Comparison of ENCODE assay signal across 10 cellular contexts in the genomic region with DNA sequence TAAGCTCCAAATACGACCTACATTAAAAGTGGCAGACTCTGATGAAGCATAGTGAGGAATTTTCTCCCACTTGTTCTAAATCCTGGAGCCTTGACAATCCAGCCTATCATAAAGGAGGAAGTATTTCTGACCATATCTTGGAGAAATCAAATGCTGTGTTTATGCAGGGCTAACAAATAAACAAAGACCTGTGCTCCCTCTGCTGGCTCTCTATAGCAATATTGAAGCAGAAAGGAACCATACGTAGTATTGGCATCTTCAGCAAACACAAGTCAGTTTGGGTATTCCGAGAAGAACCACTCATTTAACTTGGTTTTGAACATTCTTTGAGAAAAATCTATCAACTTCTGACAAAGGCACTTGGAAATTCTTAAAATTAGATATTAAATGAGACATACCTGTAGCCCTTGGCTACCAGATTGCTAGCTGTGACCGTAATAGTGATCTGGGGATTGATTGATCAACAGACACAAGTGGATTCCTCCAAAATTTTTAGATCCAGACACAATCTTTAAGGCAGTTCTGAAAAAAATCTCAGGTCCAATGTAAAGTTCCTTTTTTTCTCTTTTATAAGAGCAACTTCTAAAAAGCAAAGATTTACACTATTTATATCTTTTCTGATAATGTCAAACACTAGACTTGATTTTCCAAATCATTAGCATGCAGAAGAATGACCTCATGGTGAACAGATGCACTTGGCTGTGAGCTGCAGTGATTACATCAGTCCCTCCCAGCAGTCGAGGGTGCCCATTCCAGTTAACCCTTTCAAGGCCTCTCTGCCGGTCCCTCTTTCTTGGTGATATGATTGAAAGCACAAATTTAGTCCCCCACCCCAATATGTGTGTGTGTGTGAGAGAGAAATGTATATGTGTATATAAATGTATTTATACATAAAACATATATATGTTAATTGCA. TPM values are rescaled to one million over a fixed set of nuclear protein-coding genes. Genes with fewer than 3 reads are reported as not detected.
DNase-seq lines count a peak whose midpoint lies in the region; ATAC-seq, FAIRE-seq and TF ChIP-seq lines count a peak whose summit lies in the region.
"Had no signal": no experiment of that assay in that cellular context is flagged by ENCODE, and none has a peak within 500 bp of the region (broad histone marks: within the 10 kb centered on the region; RNA-seq: fewer than 3 reads in every experiment).

No MANE protein-coding gene starts in this region.

- H3K36me3 ChIP-seq in Karpas-422 (ENCODE audit: insufficient read depth, low read length) (no peaks in the 10 kb centered on the region), RWPE2 (ENCODE audit: low read depth) (no peaks in the 10 kb centered on the region), stomach (peaks cover 0 to 53% (median 39%) of the 10 kb centered on the region in 4 donors)

- H3K79me2 ChIP-seq in Karpas-422 (ENCODE audit: low read length): no peaks in the 10 kb centered on the region

- no peak overlapping the region for H2AFZ ChIP-seq in Karpas-422 (ENCODE audit: low read length)

- H3K36me3 Mint-ChIP-seq in glutamatergic neuron (ENCODE audit: unreplicated experiment): no peaks in the 10 kb centered on the region

- H3K4me3 Mint-ChIP-seq in glutamatergic neuron (ENCODE audit: unreplicated experiment): peak overlapping the region; percentile 70
- H3K4me3 Mint-ChIP-seq: central memory CD8-positive, alpha-beta T cell; natural killer cell had no signal

- H3K9ac ChIP-seq in Karpas-422 (ENCODE audit: low read length): no peak overlapping the region

- H3K4me2 ChIP-seq in Karpas-422 (ENCODE audit: low read depth, low read length, poor library complexity, severe bottlenecking): no peak overlapping the region

- no peak overlapping the region for H3K27ac ChIP-seq in Karpas-422 (ENCODE audit: low read length)
- H3K27ac ChIP-seq in RWPE2 (ENCODE audit: poor library complexity, severe bottlenecking): no peak overlapping the region
- no peak overlapping the region for H3K27ac ChIP-seq in stomach

- DNase-seq in CD1c-positive myeloid dendritic cell (ENCODE audit: extremely low spot score) (peak; percentile 22), Karpas-422 (peak; percentile 43), RWPE2 (ENCODE audit: low spot score) (no peak), glutamatergic neuron (peak; percentile 64), SKM-1 (lab: John Stamatoyannopoulos, UW; ENCODE audit: unreplicated experiment) (no peak), H54 (ENCODE audit: insufficient read length, low spot score) (no peak), stomach (no peak)
- DNase-seq: natural killer cell had no signal

- TF ChIP-seq CTCF in RWPE2 (IDR thresholded peaks at IDR 0.05; ENCODE audit: poor library complexity, severe bottlenecking): peak; percentile 42
- TF ChIP-seq CTCF in glutamatergic neuron (IDR thresholded peaks at IDR 0.05; ENCODE audit: partially characterized antibody, unreplicated experiment): peak; percentile 53
- no peak for TF ChIP-seq CTCF in stomach (IDR thresholded peaks at IDR 0.05)

- no peak for TF ChIP-seq EP300 in stomach (IDR thresholded peaks at IDR 0.05)

- H3K27me3 ChIP-seq in Karpas-422 (ENCODE audit: low read length): no peaks in the 10 kb centered on the region
- no peaks in the 10 kb centered on the region for H3K27me3 ChIP-seq in RWPE2 (ENCODE audit: insufficient read depth, poor library complexity, severe bottlenecking)
- H3K27me3 ChIP-seq in stomach: no peaks in the 10 kb centered on the region

- peaks cover 10% of the 10 kb centered on the region for H3K27me3 Mint-ChIP-seq in glutamatergic neuron (ENCODE audit: unreplicated experiment)
- H3K27me3 Mint-ChIP-seq: central memory CD8-positive, alpha-beta T cell had no signal

- WGBS in stomach, 5 donors: 54 to 61% (median 57%) methylated on average over 6 of the region's 6 CpGs

- H3K4me3 ChIP-seq in Karpas-422 (ENCODE audit: low read length) (no peak overlapping the region), RWPE2 (ENCODE audit: severe bottlenecking) (no peak overlapping the region), stomach (no peak overlapping the region)

- H4K20me1 ChIP-seq in Karpas-422 (ENCODE audit: insufficient read depth, low read depth, low read length): no peaks in the 10 kb centered on the region

- H3K27ac Mint-ChIP-seq in glutamatergic neuron (ENCODE audit: unreplicated experiment): peak overlapping the region; percentile 98
- H3K27ac Mint-ChIP-seq: natural killer cell had no signal

- H3K4me1 ChIP-seq in Karpas-422 (ENCODE audit: low read length): no peaks in the 10 kb centered on the region
- H3K4me1 ChIP-seq in RWPE2 (ENCODE audit: insufficient read depth, poor library complexity, severe bottlenecking): no peaks in the 10 kb centered on the region
- peaks cover 0 to 21% (median 13%) of the 10 kb centered on the region in 4 donors for H3K4me1 ChIP-seq in stomach

- H3K9me2 ChIP-seq in Karpas-422 (replicated peaks; ENCODE audit: insufficient read depth, low read length): no peaks in the 10 kb centered on the region

- H3K9me3 Mint-ChIP-seq in glutamatergic neuron (ENCODE audit: unreplicated experiment): peaks cover 22% of the 10 kb centered on the region
- H3K9me3 Mint-ChIP-seq: central memory CD8-positive, alpha-beta T cell; natural killer cell had no signal

- no peak for FAIRE-seq in H54 (lab: Jason Lieb, UNC)

- no peak for TF ChIP-seq POLR2A in H54 (IDR thresholded peaks at IDR 0.05; ENCODE audit: low read depth, low read length)
- no peak for TF ChIP-seq POLR2A in stomach (IDR thresholded peaks at IDR 0.05)

- peaks cover 85% of the 10 kb centered on the region for H3K4me1 Mint-ChIP-seq in glutamatergic neuron (ENCODE audit: low read depth, unreplicated experiment)
- H3K4me1 Mint-ChIP-seq: central memory CD8-positive, alpha-beta T cell; natural killer cell had no signal

- intact Hi-C loops in stomach (cut with DNase I; ENCODE audit: low total_unique reads): no loop called here

- H3K9me3 ChIP-seq in Karpas-422 (ENCODE audit: low read length) (no peaks in the 10 kb centered on the region), RWPE2 (ENCODE audit: severe bottlenecking) (no peaks in the 10 kb centered on the region), stomach (no peaks in the 10 kb centered on the region)

- ATAC-seq in RWPE2 (ENCODE audit: low read depth): peak; percentile 41; the same call in 1 of the 3 replicates
- no peak for ATAC-seq in HG02763 (IDR thresholded peaks at IDR 0.05; ENCODE audit: unreplicated experiment)
- ATAC-seq: natural killer cell had no signal

RNA-seq across cellular contexts. Expression of a gene that starts 40.2 kb away (rescaled TPM):
- not detected in 2 replicates for total RNA-seq in Karpas-422 (2014; rRNA removed; shearing (Covaris generic); ENCODE audit: low replicate concordance)
- total RNA-seq in glutamatergic neuron (ENCODE audit: unreplicated experiment): 332 TPM
- 10 to 100 TPM in 1 of 5 donors, 1 to 10 TPM in 1, not detected in 3; 2.0 to 23.2 TPM for total RNA-seq in stomach
- 1 to 10 TPM in 2 of 3 donors, under 1 TPM in 1; 0.48 to 2.1 (median 1.4) TPM for polyA plus RNA-seq in stomach
- total RNA-seq: natural killer cell had no signal

Comparison
In these comparisons a context has a peak if more than half of its experiments do, and no peak if none do; other contexts are left out.
1. DNase-seq: peak in CD1c-positive myeloid dendritic cell (single experiment), Karpas-422 (single experiment) and glutamatergic neuron (single experiment); none in RWPE2 (single experiment), SKM-1 (single experiment), H54 (single experiment) and stomach (single experiment).
2. CTCF ChIP-seq: peak in RWPE2 (single experiment) and glutamatergic neuron (single experiment); none in stomach (0 of 7).
3. RNA of a gene that starts 40.2 kb away (total RNA-seq): 332 TPM in glutamatergic neuron (single experiment); 2.0 to 23.2 TPM in stomach and not detected in Karpas-422; every median in the first group is over 10 times any median in the second.